Comparison of ENCODE assay signal across 7 cellular contexts in genomic region chr14:64704743-64705405, GRCh38. TPM values are rescaled to one million over a fixed set of nuclear protein-coding genes. Genes with fewer than 3 reads are reported as not detected.
DNase-seq lines count a peak whose midpoint lies in the region; TF ChIP-seq lines count a peak whose summit lies in the region.

No MANE protein-coding gene starts in this region.

- DNase-seq in GM06990 (ENCODE audit: extremely low read depth, insufficient read length) (no peak), NCI-H748 treated with DMSO at 0.1 percent for 48 hours (lab: John Stamatoyannopoulos, UW) (peak; percentile 49), mesenchymal stem cell (peak; percentile 56), tibial nerve (ENCODE audit: low spot score in 2 of 2) (no peak), T1000 (lab: John Stamatoyannopoulos, UW) (no peak), NCI-H2107 (lab: John Stamatoyannopoulos, UW) (no peak)

- H3K27me3 ChIP-seq in GM06990 (replicated peaks; ENCODE audit: control insufficient read depth, insufficient read depth, low read length) = peaks cover 3% of the 10 kb centered on the region
- peaks cover 0 to 83% of the 10 kb centered on the region in 2 experiments for H3K27me3 ChIP-seq in mesenchymal stem cell (ENCODE audit: control insufficient read depth in 1 of 2, insufficient read depth in 1 of 2, low read length in 2 of 2)
- no peaks in the 10 kb centered on the region for H3K27me3 ChIP-seq in tibial nerve

- H3K36me3 ChIP-seq in GM06990 (ENCODE audit: control insufficient read depth, insufficient read depth, low read length) (no peaks in the 10 kb centered on the region), mesenchymal stem cell (ENCODE audit: control insufficient read depth in 1 of 2, insufficient read depth in 2 of 2, low read depth in 1 of 2, low read length in 2 of 2) (no peaks in the 10 kb centered on the region), tibial nerve (no peaks in the 10 kb centered on the region)

- H4K91ac ChIP-seq in mesenchymal stem cell (ENCODE audit: low read length) = peak overlapping the region; percentile 83

- H2BK12ac ChIP-seq in mesenchymal stem cell (ENCODE audit: low read length in 2 of 2) = peak overlapping the region; percentile 45 to 88

- H2AFZ ChIP-seq in mesenchymal stem cell (ENCODE audit: low read depth, low read length) = peak overlapping the region; percentile 73

- H3K79me1 ChIP-seq in mesenchymal stem cell (replicated peaks; ENCODE audit: low read length, poor library complexity, severe bottlenecking) = no peaks in the 10 kb centered on the region

- 0% methylated on average over 41 of the region's 53 CpGs for WGBS in mesenchymal stem cell
- WGBS in tibial nerve, 2 donors = 1 to 2% methylated on average over 45 to 53 of the region's 53 CpGs

- H2AK5ac ChIP-seq in mesenchymal stem cell (ENCODE audit: low read length, severe bottlenecking) = peak overlapping the region; percentile 74

- peak overlapping the region in 1 of 2 experiments; percentile 96 for H3K14ac ChIP-seq in mesenchymal stem cell (ENCODE audit: low read length in 2 of 2)

- H3K9ac ChIP-seq in mesenchymal stem cell (ENCODE audit: low read length) = peak overlapping the region; percentile 62

- peaks cover 38% of the 10 kb centered on the region for H3K4me1 ChIP-seq in mesenchymal stem cell (ENCODE audit: control insufficient read depth, insufficient read depth, low read depth, low read length)
- H3K4me1 ChIP-seq in tibial nerve = peaks cover 0 to 75% (median 46%) of the 10 kb centered on the region in 4 donors

- H3K23ac ChIP-seq in mesenchymal stem cell (ENCODE audit: low read length in 2 of 2) = peak overlapping the region; percentile 15 to 97

- peak overlapping the region; percentile 89 to 97 for H3K18ac ChIP-seq in mesenchymal stem cell (ENCODE audit: low read depth in 1 of 2, low read length in 2 of 2)

- TF ChIP-seq CTCF in GM06990 (IDR thresholded peaks at IDR 0.05; ENCODE audit: insufficient read depth, low read length, poor library complexity, severe bottlenecking) = no peak
- TF ChIP-seq CTCF in tibial nerve (IDR thresholded peaks at IDR 0.05) = no peak

- TF ChIP-seq POLR2A in tibial nerve (IDR thresholded peaks at IDR 0.05) = no peak

- H3K4ac ChIP-seq in mesenchymal stem cell (ENCODE audit: low read depth in 1 of 2, low read length in 2 of 2) = peak overlapping the region; percentile 68 to 87

- TF ChIP-seq EP300 in tibial nerve (IDR thresholded peaks at IDR 0.05) = no peak

- peak overlapping the region; percentile 94 for H3K27ac ChIP-seq in cingulate gyrus (ENCODE audit: low read depth, low read length)
- peak overlapping the region; percentile 82 for H3K27ac ChIP-seq in mesenchymal stem cell (ENCODE audit: low read length, poor library complexity, severe bottlenecking)
- peak overlapping the region; percentile 79 to 98 (median 91) for H3K27ac ChIP-seq in tibial nerve

- H3K9me3 ChIP-seq in mesenchymal stem cell (ENCODE audit: control insufficient read depth, low read length) (no peaks in the 10 kb centered on the region), tibial nerve (no peaks in the 10 kb centered on the region)

- H3K4me2 ChIP-seq in mesenchymal stem cell (ENCODE audit: low read length, poor library complexity, severe bottlenecking) = peak overlapping the region; percentile 86

- H2BK15ac ChIP-seq in mesenchymal stem cell (ENCODE audit: low read depth, poor library complexity, severe bottlenecking) = peak overlapping the region; percentile 91

- peak overlapping the region; percentile 48 for H3K4me3 ChIP-seq in GM06990 (replicated peaks; ENCODE audit: low read depth, low read length)
- H3K4me3 ChIP-seq in mesenchymal stem cell (ENCODE audit: insufficient read depth in 1 of 2, low read depth in 1 of 2, low read length in 2 of 2) = peak overlapping the region; percentile 80 to 90
- H3K4me3 ChIP-seq in tibial nerve = peak overlapping the region; percentile 72 to 90 (median 84)

- H2BK5ac ChIP-seq in mesenchymal stem cell (ENCODE audit: low read depth, low read length, poor library complexity, severe bottlenecking) = peak overlapping the region; percentile 97

- peak overlapping the region; percentile 56 for H4K8ac ChIP-seq in mesenchymal stem cell (ENCODE audit: low read length)

- peak overlapping the region; percentile 91 for H2BK120ac ChIP-seq in mesenchymal stem cell (ENCODE audit: low read depth, low read length)

RNA-seq across cellular contexts. Expression of gene PLEKHG3, which starts 0.7 kb away (rescaled TPM):
- polyA plus RNA-seq in mesenchymal stem cell (2013, experiment 1 of 2) = 14.9 TPM
- 14.3 TPM for polyA plus RNA-seq in mesenchymal stem cell (2013, experiment 2 of 2)
- total RNA-seq in tibial nerve = 10 to 100 TPM; 33.3 to 73.9 (median 63.1) TPM

Comparison
In these comparisons a context has a peak if more than half of its experiments do, and no peak if none do; other contexts are left out.
1. DNase-seq: peak in NCI-H748 treated with DMSO at 0.1 percent for 48 hours (single experiment) and mesenchymal stem cell (single experiment); none in GM06990 (single experiment), tibial nerve (0 of 2), T1000 (single experiment) and NCI-H2107 (single experiment).
2. Peak in every context shown above with its lines, with median percentiles within 50 percentile points of each other: H3K4me3 ChIP-seq and H3K27ac ChIP-seq.